12 cellular contexts compared by ENCODE assay signal in the genomic region with DNA sequence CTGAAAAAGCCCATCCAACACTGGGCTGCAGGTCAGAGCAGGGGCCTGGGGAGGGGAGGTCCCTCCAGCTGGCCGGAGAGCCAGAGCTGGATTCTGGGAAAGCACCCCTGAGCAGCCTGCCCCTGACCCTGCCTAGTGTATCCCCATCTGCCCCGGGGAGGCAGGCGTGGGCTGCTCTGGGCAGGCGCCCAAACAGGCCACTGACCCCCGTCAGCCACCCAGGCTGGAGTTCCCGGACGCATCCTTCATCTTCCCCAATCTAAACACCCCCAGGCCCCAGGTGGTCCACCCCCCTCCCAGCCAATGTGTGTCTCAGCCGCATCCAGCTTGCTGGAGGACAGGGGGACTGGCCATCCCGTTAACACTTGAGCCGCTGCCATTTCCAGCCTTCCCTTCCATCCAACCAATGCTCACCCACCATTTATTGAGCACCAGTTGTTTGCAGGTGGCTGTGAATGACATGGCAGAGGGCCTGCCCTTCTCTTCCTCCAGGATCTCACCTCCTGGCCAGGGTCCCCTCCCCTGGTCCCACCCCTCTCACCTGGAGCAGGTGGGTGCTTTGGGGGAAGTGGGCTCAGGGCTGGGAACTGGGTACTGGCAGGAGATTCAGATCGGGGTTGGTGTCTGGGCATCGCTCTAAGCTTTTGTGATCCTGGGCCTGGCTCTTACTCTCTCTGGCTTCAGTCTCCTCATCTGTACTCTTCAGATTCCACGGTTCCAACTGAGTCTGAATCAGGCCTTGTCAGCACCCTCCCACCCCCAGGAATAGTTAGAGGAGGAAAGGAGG. TPM values are rescaled to one million over a fixed set of nuclear protein-coding genes. Genes with fewer than 3 reads are reported as not detected.
A peak's percentile ranks its signal among the peaks of the same experiment; 100 is the strongest.
DNase-seq lines count a peak whose midpoint lies in the region; TF ChIP-seq lines count a peak whose summit lies in the region.
"Had no signal": no experiment of that assay in that cellular context is flagged by ENCODE, and none has a peak within 500 bp of the region (broad histone marks: within the 10 kb centered on the region; RNA-seq: fewer than 3 reads in every experiment).

No MANE protein-coding gene starts in this region.

- peak overlapping the region; percentile 59; the same call in 1 of the 2 replicates for H3K9ac ChIP-seq in ES-I3 (ENCODE audit: low read depth, low read length)

- H3K27ac ChIP-seq in KOPT-K1 (ENCODE audit: low read depth, low read length, poor library complexity, severe bottlenecking): peak overlapping the region; percentile 76
- no peak overlapping the region for H3K27ac ChIP-seq in coronary artery
- H3K27ac ChIP-seq: SJSA1 had no signal

- TF ChIP-seq CTCF in coronary artery (IDR thresholded peaks at IDR 0.05): no peak
- no peak for TF ChIP-seq CTCF in neural crest cell (conservative IDR thresholded peaks at IDR 0.05)

- no peaks in the 10 kb centered on the region for H3K36me3 ChIP-seq in ES-I3 (ENCODE audit: insufficient read depth, low read length)
- H3K36me3 ChIP-seq in KOPT-K1 (ENCODE audit: insufficient read depth, low read length): peaks cover 32% of the 10 kb centered on the region
- H3K36me3 ChIP-seq: SJSA1 had no signal

- DNase-seq in coronary artery (ENCODE audit: low spot score) (no peak), neural crest cell (ENCODE audit: low read depth, low spot score) (no peak), T1000 (lab: John Stamatoyannopoulos, UW) (no peak), T-helper 2 cell (no peak), foreskin melanocyte (no peak)
- DNase-seq in effector CD8-positive, alpha-beta T cell (lab: John Stamatoyannopoulos, UW): no peak
- DNase-seq: activated CD8-positive, alpha-beta memory T cell treated with anti-CD3 and anti-CD28 coated beads, Interleukin-2, amount 10 ng/mL, durations not matched to agents 7 days and 5 days; NCI-H510A treated with DMSO at 0.1 percent for 48 hours had no signal

- H3K36me3 Mint-ChIP-seq in neural crest cell (ENCODE audit: low read depth): no peaks in the 10 kb centered on the region
- H3K36me3 Mint-ChIP-seq: activated CD8-positive, alpha-beta memory T cell treated with anti-CD3 and anti-CD28 coated beads, Interleukin-2, amount 10 ng/mL, durations not matched to agents 7 days and 5 days had no signal

- no peaks in the 10 kb centered on the region for H3K9me3 Mint-ChIP-seq in neural crest cell

- H3K27me3 Mint-ChIP-seq in neural crest cell (ENCODE audit: low read depth): peaks cover 61% of the 10 kb centered on the region

- H3K9me3 ChIP-seq in ES-I3 (ENCODE audit: control insufficient read depth, insufficient read depth, low read length) (no peaks in the 10 kb centered on the region; the same call in 1 of the 2 replicates), KOPT-K1 (ENCODE audit: insufficient read depth, low read length, poor library complexity, severe bottlenecking) (no peaks in the 10 kb centered on the region)
- H3K9me3 ChIP-seq: SJSA1 had no signal

- peak overlapping the region; percentile 64 for H3K4me3 Mint-ChIP-seq in neural crest cell

- H3K4me1 Mint-ChIP-seq in neural crest cell: no peaks in the 10 kb centered on the region
- H3K4me1 Mint-ChIP-seq: activated CD8-positive, alpha-beta memory T cell treated with anti-CD3 and anti-CD28 coated beads, Interleukin-2, amount 10 ng/mL, durations not matched to agents 7 days and 5 days had no signal

- H3K4me3 ChIP-seq in coronary artery: peak overlapping the region; percentile 72
- H3K4me3 ChIP-seq: SJSA1 had no signal

- no peaks in the 10 kb centered on the region for H3K4me1 ChIP-seq in ES-I3 (ENCODE audit: insufficient read depth, low read length)
- H3K4me1 ChIP-seq: SJSA1 had no signal

- H3K27ac Mint-ChIP-seq in neural crest cell (ENCODE audit: unreplicated experiment): no peak overlapping the region
- H3K27ac Mint-ChIP-seq: activated CD8-positive, alpha-beta memory T cell treated with anti-CD3 and anti-CD28 coated beads, Interleukin-2, amount 10 ng/mL, durations not matched to agents 7 days and 5 days had no signal

RNA-seq across cellular contexts. Expression of gene DTX1, which starts 0.7 kb away (rescaled TPM):
- total RNA-seq in neural crest cell: 8.1 and 8.4 TPM in 2 replicates
- total RNA-seq: M059J, SJSA1 had no signal
